Comparison of ENCODE assay signal across 19 cellular contexts in the genomic region with DNA sequence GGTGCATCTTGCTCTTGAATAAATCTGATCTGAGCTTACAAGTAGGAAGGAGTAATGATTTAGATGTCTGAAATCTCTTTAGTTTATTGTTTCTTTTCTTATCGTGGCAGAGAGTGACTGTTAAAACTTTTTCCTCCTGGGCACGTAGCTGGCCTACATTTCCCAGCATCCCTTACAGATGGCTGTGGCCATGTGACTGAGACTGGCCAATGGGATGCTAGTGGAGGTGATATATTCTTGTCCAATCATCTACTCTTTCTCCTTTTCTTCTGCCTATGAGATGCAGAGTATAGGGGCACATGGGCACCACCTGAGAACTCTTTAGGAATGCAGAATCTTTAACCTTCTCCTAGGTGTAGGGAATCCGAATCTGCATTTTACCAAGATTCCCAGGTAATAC.
DNase-seq lines count a peak whose midpoint lies in the region; ATAC-seq and TF ChIP-seq lines count a peak whose summit lies in the region.
"Had no signal": no experiment of that assay in that cellular context is flagged by ENCODE, and none has a peak within 500 bp of the region (broad histone marks: within the 10 kb centered on the region; RNA-seq: fewer than 3 reads in every experiment).

No MANE protein-coding gene starts in this region.

- DNase-seq in Right ventricle myocardium superior (no peak), right atrium auricular region (ENCODE audit: low spot score) (no peak), HT1080 (ENCODE audit: low read depth) (peak; percentile 44), thoracic aorta (ENCODE audit: low spot score) (no peak), osteoblast (ENCODE audit: insufficient read length, low spot score, missing footprints) (no peak), NCI-H1417 treated with DMSO at 0.1 percent for 48 hours (lab: John Stamatoyannopoulos, UW) (no peak), LoVo (ENCODE audit: low spot score) (no peak)
- DNase-seq: cortex of kidney; GF-D8; hippocampal formation; NCI-H2081; NCI-H526; PC-9; stimulated activated CD4-positive, alpha-beta T cell treated with anti-CD3 and anti-CD28 coated beads, Interleukin-4, amount 100 ng/mL, for 24 hours had no signal

- H3K4me3 ChIP-seq in right atrium auricular region (no peak overlapping the region), thoracic aorta (no peak overlapping the region), osteoblast (ENCODE audit: insufficient read depth, low read length) (no peak overlapping the region)
- H3K4me3 ChIP-seq: PC-9, smooth muscle cell had no signal

- no peaks in the 10 kb centered on the region for H4K20me1 ChIP-seq in osteoblast (ENCODE audit: insufficient read depth, low read length)

- intact Hi-C loops in Right ventricle myocardium superior (cut with DNase I), result no loop called here

- TF ChIP-seq CTCF in right atrium auricular region (IDR thresholded peaks at IDR 0.05), result no peak
- no peak for TF ChIP-seq CTCF in thoracic aorta (IDR thresholded peaks at IDR 0.05)
- TF ChIP-seq CTCF in osteoblast (IDR thresholded peaks at IDR 0.05; ENCODE audit: extremely low read depth, low read depth, low read length), result no peak

- H3K9me3 ChIP-seq in right atrium auricular region (no peaks in the 10 kb centered on the region), thoracic aorta (no peaks in the 10 kb centered on the region), osteoblast (ENCODE audit: low read depth, low read length) (no peaks in the 10 kb centered on the region)

- H3K9me3 Mint-ChIP-seq in activated T-helper 17 cell treated with anti-CD3 and anti-CD28 coated beads, Interleukin-2, amount 50 U/mL, for 72 hours, result no peaks in the 10 kb centered on the region
- H3K9me3 Mint-ChIP-seq: natural killer cell treated with Interleukin-12 subunit alpha and Interleukin-12 subunit beta and Interleukin-15 and Interleukin-18, amount 100 ng/mL, for 72 hours had no signal

- H3K27me3 Mint-ChIP-seq in activated T-helper 17 cell treated with anti-CD3 and anti-CD28 coated beads, Interleukin-2, amount 50 U/mL, for 72 hours, result peaks cover 21% of the 10 kb centered on the region

- H3K27me3 ChIP-seq in right atrium auricular region (no peaks in the 10 kb centered on the region), thoracic aorta (replicated peaks; ENCODE audit: insufficient read depth) (no peaks in the 10 kb centered on the region), osteoblast (ENCODE audit: insufficient read depth, low read length) (no peaks in the 10 kb centered on the region)

- H3K79me2 ChIP-seq in osteoblast (ENCODE audit: insufficient read depth, low read length), result no peaks in the 10 kb centered on the region

- no peaks in the 10 kb centered on the region for H3K4me1 Mint-ChIP-seq in activated T-helper 17 cell treated with anti-CD3 and anti-CD28 coated beads, Interleukin-2, amount 50 U/mL, for 72 hours

- H3K27ac ChIP-seq in right atrium auricular region (no peak overlapping the region), thoracic aorta (no peak overlapping the region), osteoblast (ENCODE audit: low read depth, low read length) (no peak overlapping the region)
- H3K27ac ChIP-seq: PC-9 had no signal

- peaks cover 0 to 17% of the 10 kb centered on the region in 2 donors for H3K4me1 ChIP-seq in right atrium auricular region
- no peaks in the 10 kb centered on the region for H3K4me1 ChIP-seq in thoracic aorta (ENCODE audit: control insufficient read depth in 1 of 2, low read depth in 2 of 2)
- H3K4me1 ChIP-seq in osteoblast (ENCODE audit: insufficient read depth, low read length), result no peaks in the 10 kb centered on the region

- no peak overlapping the region for H3K4me2 ChIP-seq in osteoblast (ENCODE audit: insufficient read depth, low read length)
- H3K4me2 ChIP-seq: PC-9, smooth muscle cell had no signal

- H3K36me3 ChIP-seq in right atrium auricular region, result no peaks in the 10 kb centered on the region
- H3K36me3 ChIP-seq in thoracic aorta, result no peaks in the 10 kb centered on the region
- H3K36me3 ChIP-seq in osteoblast (ENCODE audit: insufficient read depth, low read length), result no peaks in the 10 kb centered on the region

- no peaks in the 10 kb centered on the region for H3K36me3 Mint-ChIP-seq in activated T-helper 17 cell treated with anti-CD3 and anti-CD28 coated beads, Interleukin-2, amount 50 U/mL, for 72 hours (ENCODE audit: low read depth)
- H3K36me3 Mint-ChIP-seq: brain; natural killer cell treated with Interleukin-12 subunit alpha and Interleukin-12 subunit beta and Interleukin-15 and Interleukin-18, amount 100 ng/mL, for 72 hours had no signal

- ATAC-seq in Right ventricle myocardium superior (ENCODE audit: poor library complexity), result peak; percentile 34
- ATAC-seq in activated T-helper 17 cell treated with anti-CD3 and anti-CD28 coated beads, Interleukin-2, amount 50 U/mL, for 72 hours (replicated peaks), result peak; percentile 49
- ATAC-seq in thoracic aorta (ENCODE audit: insufficient number of reproducible peaks, low FRiP score, low read depth), result peak; percentile 35
- ATAC-seq: natural killer cell treated with Interleukin-12 subunit alpha and Interleukin-12 subunit beta and Interleukin-15 and Interleukin-18, amount 100 ng/mL, for 72 hours had no signal

- no peak overlapping the region for H3K27ac Mint-ChIP-seq in activated T-helper 17 cell treated with anti-CD3 and anti-CD28 coated beads, Interleukin-2, amount 50 U/mL, for 72 hours
- H3K27ac Mint-ChIP-seq: brain; natural killer cell treated with Interleukin-12 subunit alpha and Interleukin-12 subunit beta and Interleukin-15 and Interleukin-18, amount 100 ng/mL, for 72 hours; progenitor cell of endocrine pancreas had no signal

- no peak overlapping the region for H2AFZ ChIP-seq in osteoblast (ENCODE audit: low read length)
- H2AFZ ChIP-seq: PC-9 had no signal

- H3K4me3 Mint-ChIP-seq in activated T-helper 17 cell treated with anti-CD3 and anti-CD28 coated beads, Interleukin-2, amount 50 U/mL, for 72 hours, result no peak overlapping the region
- H3K4me3 Mint-ChIP-seq: brain; natural killer cell treated with Interleukin-12 subunit alpha and Interleukin-12 subunit beta and Interleukin-15 and Interleukin-18, amount 100 ng/mL, for 72 hours had no signal
